In genomic region chr12:46372131-46372851, GRCh38 we compare ENCODE assay signal across 1 cellular context.
TF ChIP-seq lines count a peak whose summit lies in the region.

Gene SLC38A2 (minus strand): TSS chr12:46372773. CDS start chr12:46371293, 1,480 bp downstream.

TF ChIP-seq in H1, 55 proteins besides CTCF, POLR2A, EP300 and RAD21:
- TF ChIP-seq HDAC6 (IDR thresholded peaks at IDR 0.05; ENCODE audit: low read depth, low read length) (no peak), SUZ12 (IDR thresholded peaks at IDR 0.05; ENCODE audit: low read length) (no peak), KDM4A (IDR thresholded peaks at IDR 0.05; ENCODE audit: low read depth, low read length, severe bottlenecking) (peak; percentile 4), GTF2F1 (IDR thresholded peaks at IDR 0.05; ENCODE audit: borderline replicate concordance, low read depth, low read length) (peak; percentile 84), SP1 (IDR thresholded peaks at IDR 0.05; ENCODE audit: low read depth, low read length) (peak; percentile 76; the same call in 1 of the 2 replicates), CREB1 (IDR thresholded peaks at IDR 0.05) (peak; percentile 81), BACH1 (IDR thresholded peaks at IDR 0.05; ENCODE audit: low read length) (peak; percentile 33; the same call in 1 of the 2 replicates), ATF2 (IDR thresholded peaks at IDR 0.05; ENCODE audit: low read length) (no peak), CTBP2 (IDR thresholded peaks at IDR 0.05; ENCODE audit: borderline replicate concordance, insufficient read depth, insufficient read length, low read length) (no peak), CHD1 (IDR thresholded peaks at IDR 0.05; ENCODE audit: low read depth, low read length) (peak; percentile 79), TBP (IDR thresholded peaks at IDR 0.05; ENCODE audit: low read depth, low read length) (peak; percentile 97), TAF7 (optimal IDR thresholded peaks at IDR 0.05; ENCODE audit: borderline replicate concordance, low read depth, low read length) (peak; percentile 98), FOSL1 (IDR thresholded peaks at IDR 0.05; ENCODE audit: insufficient read depth, low read depth, low read length) (no peak), E2F6 (IDR thresholded peaks at IDR 0.05) (0 out of 2 replicates have a peak, but pooled peaks have one; percentile 21), YY1 (IDR thresholded peaks at IDR 0.05; ENCODE audit: low read depth, low read length) (no peak), PHF8 (conservative IDR thresholded peaks at IDR 0.05; ENCODE audit: low read depth, low read length) (peak; percentile 94), RNF2 (IDR thresholded peaks at IDR 0.05; ENCODE audit: borderline replicate concordance, low read depth, low read length, missing control alignments, poor library complexity, severe bottlenecking) (no peak), CBX8 (IDR thresholded peaks at IDR 0.05; ENCODE audit: borderline replicate concordance, low read depth, low read length) (no peak), SP4 (IDR thresholded peaks at IDR 0.05; ENCODE audit: low read length) (0 out of 2 replicates have a peak, but pooled peaks have one; percentile 19), USF2 (IDR thresholded peaks at IDR 0.05; ENCODE audit: low read length) (no peak), JUN (IDR thresholded peaks at IDR 0.05; ENCODE audit: low read depth, low read length) (no peak), ASH2L (IDR thresholded peaks at IDR 0.05; ENCODE audit: low read length) (no peak), TAF1 (IDR thresholded peaks at IDR 0.05; ENCODE audit: low read depth, low read length) (peak; percentile 98), MAFK (IDR thresholded peaks at IDR 0.05; ENCODE audit: low read depth, low read length) (no peak), SIN3A (conservative IDR thresholded peaks at IDR 0.05 in 1 of 2, IDR thresholded peaks at IDR 0.05 in 1 of 2; ENCODE audit: low read depth in 1 of 2, low read length in 2 of 2) (peak; percentile 52 to 73; a peak in 1 of 4 replicates), MAX (IDR thresholded peaks at IDR 0.05) (peak; percentile 54), RBBP5 (IDR thresholded peaks at IDR 0.05; ENCODE audit: borderline replicate concordance, low read depth, low read length) (0 out of 2 replicates have a peak, but pooled peaks have one; percentile 14), POLR2AphosphoS5 (IDR thresholded peaks at IDR 0.05; ENCODE audit: low read depth, low read length) (peak; percentile 100), SRF (IDR thresholded peaks at IDR 0.05; ENCODE audit: low read depth, low read length) (no peak)
TF ChIP-seq in H1: peak in this region for 16.
